In genomic region chr4:8227201-8227770, GRCh38 we compare ENCODE assay signal across 32 cellular contexts. TPM values are rescaled to one million over a fixed set of nuclear protein-coding genes. Genes with fewer than 3 reads are reported as not detected.
DNase-seq lines count a peak whose midpoint lies in the region; ATAC-seq, FAIRE-seq and TF ChIP-seq lines count a peak whose summit lies in the region.
"Had no signal": no experiment of that assay in that cellular context is flagged by ENCODE, and none has a peak within 500 bp of the region (broad histone marks: within the 10 kb centered on the region; RNA-seq: fewer than 3 reads in every experiment).

No MANE protein-coding gene starts in this region.

- POLR2A ChIA-PET in H1 (lab: Charles Lee; ENCODE audit: partially characterized antibody): interaction anchor here (1.5 kb wide), 1 partner anchor 15 kb away, joined by 4 read pairs; no protein-coding TSS in a partner anchor

- H3K79me1 ChIP-seq in H1 (ENCODE audit: low read depth, low read length) (no peaks in the 10 kb centered on the region), neuronal stem cell (ENCODE audit: low read depth, low read length) (peaks cover 3% of the 10 kb centered on the region)

- peak overlapping the region; percentile 32 for H3K18ac ChIP-seq in H1 (ENCODE audit: extremely low read depth, low read length)
- peak overlapping the region; percentile 92 for H3K18ac ChIP-seq in neuronal stem cell (ENCODE audit: low read length)

- H3K27me3 Mint-ChIP-seq in activated naive CD4-positive, alpha-beta T cell treated with anti-CD3 and anti-CD28 coated beads, Interleukin-2, amount 10 ng/mL, durations not matched to agents 7 days and 5 days: peaks cover 4% of the 10 kb centered on the region
- H3K27me3 Mint-ChIP-seq: memory B cell had no signal

- H3K9ac ChIP-seq in BLaER1: peak overlapping the region; percentile 63; the same call in 1 of the 2 replicates
- H3K9ac ChIP-seq in H1 (replicated peaks in 1 of 4; ENCODE audit: extremely low read depth in 1 of 4, low read depth in 3 of 4, low read length in 3 of 4): no peak overlapping the region
- H3K9ac ChIP-seq in neuronal stem cell (ENCODE audit: low read depth, low read length, poor library complexity): peak overlapping the region; percentile 68

- H3K23ac ChIP-seq in H1 (ENCODE audit: insufficient read length) (no peak overlapping the region), neuronal stem cell (ENCODE audit: low read depth, low read length, poor library complexity) (no peak overlapping the region)

- H3K79me2 ChIP-seq in H1 (ENCODE audit: control insufficient read depth in 1 of 2, insufficient read depth in 2 of 2, low read length in 2 of 2): no peaks in the 10 kb centered on the region
- H3K79me2 ChIP-seq: hepatocyte had no signal

- peak overlapping the region; percentile 60; the same call in 1 of the 2 replicates for H2BK5ac ChIP-seq in H1 (ENCODE audit: low read depth, low read length)
- H2BK5ac ChIP-seq in neuronal stem cell (ENCODE audit: low read length): peak overlapping the region; percentile 94

- H2AK5ac ChIP-seq in H1 (ENCODE audit: low read depth, low read length): no peak overlapping the region
- H2AK5ac ChIP-seq in neuronal stem cell (ENCODE audit: low read depth, low read length): peak overlapping the region; percentile 88

- no peak overlapping the region; the same call in 1 of the 2 replicates for H2BK15ac ChIP-seq in H1 (ENCODE audit: low read length)
- H2BK15ac ChIP-seq in neuronal stem cell (ENCODE audit: low read length): peak overlapping the region; percentile 98

- H3K14ac ChIP-seq in H1 (ENCODE audit: insufficient read length): no peak overlapping the region
- H3K14ac ChIP-seq in neuronal stem cell (ENCODE audit: low read length): peak overlapping the region; percentile 95

- H3K4me2 ChIP-seq in BLaER1 (peak overlapping the region; percentile 89), H1 (ENCODE audit: insufficient read depth in 1 of 2, low read depth in 2 of 2, low read length in 2 of 2) (no peak overlapping the region), neuronal stem cell (ENCODE audit: insufficient read depth, low read length, poor library complexity, severe bottlenecking) (no peak overlapping the region)

- CTCF ChIA-PET in H1 (lab: Charles Lee; ENCODE audit: partially characterized antibody): interaction anchor here (0.9 to 5.3 kb wide), 8 partner anchors 10 to 175 kb away, joined by 3 to 27 read pairs (median 6); no protein-coding TSS in a partner anchor
- CTCF ChIA-PET in activated naive CD4-positive, alpha-beta T cell treated with anti-CD3 and anti-CD28 coated beads, Interleukin-2, amount 10 ng/mL, durations not matched to agents 7 days and 5 days (lab: Charles Lee): no interaction called here

- H3K4ac ChIP-seq in H1 (replicated peaks; ENCODE audit: insufficient read length, low read depth, low read length) (peak overlapping the region; percentile 85), neuronal stem cell (ENCODE audit: low read length) (peak overlapping the region; percentile 96)

- no peak overlapping the region for H3K27ac Mint-ChIP-seq in activated naive CD4-positive, alpha-beta T cell treated with anti-CD3 and anti-CD28 coated beads, Interleukin-2, amount 10 ng/mL, durations not matched to agents 7 days and 5 days
- H3K27ac Mint-ChIP-seq: activated T-helper 2 cell treated with anti-CD3 and anti-CD28 coated beads, Interferon-gamma antibody, Interleukin-2, Interleukin-4, amounts not matched to agents 10 μg/mL and 5 μg/mL and 100 μg/mL, durations not matched to agents 14 hours and 24 hours and 36 hours; memory B cell had no signal

- no peak for ATAC-seq in GM19395 (IDR thresholded peaks at IDR 0.05; ENCODE audit: unreplicated experiment)
- ATAC-seq in GM21786 (IDR thresholded peaks at IDR 0.05; ENCODE audit: unreplicated experiment): no peak
- ATAC-seq: activated naive CD4-positive, alpha-beta T cell treated with anti-CD3 and anti-CD28 coated beads, Interleukin-2, amount 50 U/mL, for 72 hours; foreskin keratinocyte had no signal

- H4K20me1 ChIP-seq in BLaER1 (peaks cover 73% of the 10 kb centered on the region), H1 (replicated peaks in 1 of 2; ENCODE audit: control insufficient read depth in 1 of 2, insufficient read depth in 2 of 2, low read length in 2 of 2) (no peaks in the 10 kb centered on the region)

- H3K27me3 ChIP-seq in BLaER1: no peaks in the 10 kb centered on the region
- no peaks in the 10 kb centered on the region for H3K27me3 ChIP-seq in HL-60 (ENCODE audit: insufficient read depth, poor library complexity, severe bottlenecking)
- no peaks in the 10 kb centered on the region; a peak in 1 of 7 replicates for H3K27me3 ChIP-seq in H1 (replicated peaks in 1 of 4; ENCODE audit: control insufficient read depth in 3 of 4, extremely low read depth in 1 of 4, insufficient read depth in 3 of 4, low read length in 3 of 4)
- H3K27me3 ChIP-seq in neuronal stem cell (ENCODE audit: control insufficient read depth in 3 of 3, insufficient read depth in 3 of 3, low read depth in 1 of 3, low read length in 3 of 3): no peaks in the 10 kb centered on the region
- H3K27me3 ChIP-seq: brain microvascular endothelial cell, dorsolateral prefrontal cortex, esophagus squamous epithelium, foreskin keratinocyte, hepatocyte, right lobe of liver, tibial nerve had no signal

- peak in 1 of 2 experiments; percentile 75 for DNase-seq in HL-60 (ENCODE audit: low read depth in 1 of 2, low spot score in 1 of 2)
- DNase-seq in H1 (ENCODE audit: low read depth in 1 of 2, low spot score in 2 of 2): no peak
- DNase-seq in neuronal stem cell (ENCODE audit: low spot score): no peak
- no peak for DNase-seq in activated naive CD4-positive, alpha-beta T cell treated with anti-CD3 and anti-CD28 coated beads, Interleukin-2, amount 10 ng/mL, durations not matched to agents 7 days and 5 days
- DNase-seq in DMS79 (lab: John Stamatoyannopoulos, UW): no peak
- DNase-seq: activated CD4-positive, alpha-beta T cell treated with anti-CD3 and anti-CD28 coated beads, Interleukin-2, amount 50 U/mL, for 48 hours; activated CD8-positive, alpha-beta memory T cell treated with anti-CD3 and anti-CD28 coated beads, Interleukin-2, amount 50 U/mL, for 48 hours; brain microvascular endothelial cell; Caco-2; DMS79 treated with DMSO at 0.1 percent for 48 hours; dorsolateral prefrontal cortex; esophagus squamous epithelium; foreskin keratinocyte; NCI-H146; NCI-H446 treated with DMSO at 0.1 percent for 48 hours; right lobe of liver; RPMI8226; stimulated activated CD4-positive, alpha-beta T cell treated with anti-CD3 and anti-CD28 coated beads, Interleukin-12 subunit alpha, Interleukin-12 subunit beta, amount 100 ng/mL, for 4 hours; stimulated activated CD4-positive, alpha-beta T cell treated with anti-CD3 and anti-CD28 coated beads, Interleukin-2, amount 100 ng/mL, for 48 hours had no signal

- H3K36me3 ChIP-seq in BLaER1 (peaks cover 62% of the 10 kb centered on the region), H1 (ENCODE audit: control insufficient read depth in 2 of 4, insufficient read depth in 4 of 4, low read length in 3 of 4) (no peaks in the 10 kb centered on the region), neuronal stem cell (replicated peaks in 1 of 2; ENCODE audit: control insufficient read depth in 2 of 2, insufficient read depth in 2 of 2, low read length in 2 of 2) (no peaks in the 10 kb centered on the region)

- H3K27ac ChIP-seq in BLaER1: peak overlapping the region; percentile 85
- peak overlapping the region; percentile 57 for H3K27ac ChIP-seq in HL-60 (replicated peaks)
- H3K27ac ChIP-seq in H1 (ENCODE audit: low read depth, low read length): no peak overlapping the region
- H3K27ac ChIP-seq in neuronal stem cell (replicated peaks; ENCODE audit: low read length): no peak overlapping the region
- H3K27ac ChIP-seq: brain microvascular endothelial cell, SK-N-MC, tibial nerve had no signal

- peak overlapping the region; percentile 86; the same call in 1 of the 2 replicates for H2BK20ac ChIP-seq in H1 (ENCODE audit: low read length)

- no peak overlapping the region for H3K4me3 Mint-ChIP-seq in activated naive CD4-positive, alpha-beta T cell treated with anti-CD3 and anti-CD28 coated beads, Interleukin-2, amount 10 ng/mL, durations not matched to agents 7 days and 5 days
- H3K4me3 Mint-ChIP-seq: memory B cell, neural crest cell had no signal

- TF ChIP-seq CTCF in HL-60 (IDR thresholded peaks at IDR 0.05; ENCODE audit: insufficient read depth, low read length) (no peak), H1 (IDR thresholded peaks at IDR 0.05; ENCODE audit: control extremely low read depth in 1 of 3, insufficient read depth in 1 of 3, low read depth in 1 of 3, low read length in 3 of 3) (no peak)

- H3K56ac ChIP-seq in H1 (replicated peaks; ENCODE audit: insufficient read length, low read depth, low read length): no peak overlapping the region

- H2BK120ac ChIP-seq in H1 (replicated peaks; ENCODE audit: low read depth, low read length) (peak overlapping the region; percentile 87), neuronal stem cell (ENCODE audit: low read depth, low read length) (peak overlapping the region; percentile 81)

- H4K91ac ChIP-seq in H1 (replicated peaks; ENCODE audit: insufficient read length, low read length) (peak overlapping the region; percentile 83), neuronal stem cell (ENCODE audit: low read depth, low read length, poor library complexity) (no peak overlapping the region)

- no peak overlapping the region for H4K5ac ChIP-seq in H1 (ENCODE audit: insufficient read length, low read depth, low read length)

- H3K9me3 Mint-ChIP-seq in activated naive CD4-positive, alpha-beta T cell treated with anti-CD3 and anti-CD28 coated beads, Interleukin-2, amount 10 ng/mL, durations not matched to agents 7 days and 5 days: no peaks in the 10 kb centered on the region
- H3K9me3 Mint-ChIP-seq: activated naive CD4-positive, alpha-beta T cell treated with anti-CD3 and anti-CD28 coated beads, Interleukin-2, amount 50 U/mL, for 72 hours; activated T-helper 2 cell treated with anti-CD3 and anti-CD28 coated beads, Interferon-gamma antibody, Interleukin-2, Interleukin-4, amounts not matched to agents 10 μg/mL and 5 μg/mL and 100 μg/mL, durations not matched to agents 14 hours and 24 hours and 36 hours; memory B cell; neural crest cell had no signal

- H4K8ac ChIP-seq in H1 (ENCODE audit: extremely low read depth, insufficient read depth, low read length): peak overlapping the region; percentile 25; the same call in 1 of the 2 replicates
- H4K8ac ChIP-seq in neuronal stem cell (ENCODE audit: low read depth, low read length): peak overlapping the region; percentile 48

- H3K4me1 ChIP-seq in BLaER1: peaks cover 81% of the 10 kb centered on the region
- peaks cover 6 to 17% (median 11%) of the 10 kb centered on the region in 4 experiments for H3K4me1 ChIP-seq in H1 (replicated peaks in 1 of 4; ENCODE audit: control insufficient read depth in 3 of 4, insufficient read depth in 4 of 4, low read length in 3 of 4)
- H3K4me1 ChIP-seq in neuronal stem cell (ENCODE audit: control insufficient read depth in 2 of 2, insufficient read depth in 1 of 2, low read depth in 1 of 2, low read length in 2 of 2): peaks cover 14 to 21% of the 10 kb centered on the region in 2 donors
- H3K4me1 ChIP-seq: foreskin keratinocyte had no signal

- TF ChIP-seq EP300 in H1 (IDR thresholded peaks at IDR 0.05; ENCODE audit: borderline replicate concordance in 1 of 2, low read depth in 2 of 2, low read length in 2 of 2): no peak

- peaks cover 42% of the 10 kb centered on the region for H3K4me1 Mint-ChIP-seq in activated naive CD4-positive, alpha-beta T cell treated with anti-CD3 and anti-CD28 coated beads, Interleukin-2, amount 10 ng/mL, durations not matched to agents 7 days and 5 days

- H2BK12ac ChIP-seq in H1 (ENCODE audit: low read depth, low read length) (0 out of 2 replicates have a peak overlapping the region, but pooled peaks have one; percentile 62), neuronal stem cell (ENCODE audit: low read length) (peak overlapping the region; percentile 82)

- peaks cover 10% of the 10 kb centered on the region for H3K36me3 Mint-ChIP-seq in activated naive CD4-positive, alpha-beta T cell treated with anti-CD3 and anti-CD28 coated beads, Interleukin-2, amount 10 ng/mL, durations not matched to agents 7 days and 5 days

- peak overlapping the region; percentile 38; the same call in 1 of the 2 replicates for H3K4me3 ChIP-seq in BLaER1
- no peak overlapping the region for H3K4me3 ChIP-seq in HL-60 (replicated peaks; ENCODE audit: insufficient read depth, low read length)
- H3K4me3 ChIP-seq in H1 (ENCODE audit: extremely low read depth in 1 of 4, insufficient read depth in 2 of 4, low read depth in 3 of 4, low read length in 4 of 4): no peak overlapping the region
- H3K4me3 ChIP-seq in neuronal stem cell (ENCODE audit: low read length in 2 of 2): no peak overlapping the region
- H3K4me3 ChIP-seq: dorsolateral prefrontal cortex, esophagus squamous epithelium, hepatocyte, right lobe of liver, SK-N-MC, tibial nerve had no signal

- no peak for TF ChIP-seq RAD21 in H1 (IDR thresholded peaks at IDR 0.05 in 1 of 2, conservative IDR thresholded peaks at IDR 0.05 in 1 of 2; ENCODE audit: low read depth in 2 of 2, low read length in 2 of 2)

- no peak overlapping the region for H2AFZ ChIP-seq in H1 (ENCODE audit: low read length)
- no peak overlapping the region for H2AFZ ChIP-seq in neuronal stem cell (ENCODE audit: low read length)
- H2AFZ ChIP-seq: hepatocyte had no signal

- H3K23me2 ChIP-seq in H1 (ENCODE audit: low read depth, low read length): no peaks in the 10 kb centered on the region; the same call in 1 of the 2 replicates

- H3K9me3 ChIP-seq in BLaER1: no peaks in the 10 kb centered on the region
- H3K9me3 ChIP-seq in H1 (ENCODE audit: insufficient read depth in 2 of 2, low read depth in 1 of 2, low read length in 1 of 2): no peaks in the 10 kb centered on the region
- no peaks in the 10 kb centered on the region for H3K9me3 ChIP-seq in neuronal stem cell (replicated peaks in 1 of 2; ENCODE audit: control insufficient read depth in 2 of 2, insufficient read depth in 1 of 2, low read depth in 1 of 2, low read length in 2 of 2)
- H3K9me3 ChIP-seq: Caco-2, esophagus squamous epithelium, right lobe of liver, tibial nerve had no signal

- no peak for FAIRE-seq in H1 (lab: Jason Lieb, UNC)
- FAIRE-seq: endometrium, TTC549 had no signal

- TF ChIP-seq POLR2A in H1 (IDR thresholded peaks at IDR 0.05; ENCODE audit: control extremely low read depth in 1 of 2, low read depth in 2 of 2, low read length in 2 of 2): no peak

- 90% methylated on average over 27 of the region's 31 CpGs; no CpG with 5 or more reads in 1 of the 2 experiments for WGBS in H1 (ENCODE audit: extremely low coverage in 1 of 2, insufficient coverage in 1 of 2, insufficient read length in 1 of 2, insufficient replicate concordance in 2 of 2, low coverage in 1 of 2, low lambda C conversion rate in 2 of 2, missing lambda C conversion rate in 1 of 2), 2 experiments
- no CpG with 5 or more reads among the region's 31 CpGs for WGBS in neuronal stem cell (ENCODE audit: extremely low coverage in 2 of 2, insufficient read length in 2 of 2, insufficient replicate concordance in 1 of 2), 2 donors

RNA-seq across cellular contexts. Expression of gene SH3TC1, which starts 28.2 kb away (rescaled TPM):
- 0.29 TPM in 1 of 2 replicates, not detected in the other for total RNA-seq in H1 (2021; fragmentation: NEBNext Ultra II Directional; extraction: Animal tissue kit (Norgen Biotek cat#: 25700))
- polyA plus RNA-seq in H1 (2011; rRNA removed): 0.13 and 0.15 TPM in 2 replicates
- 0.14 TPM for polyA plus RNA-seq in H1 (2011; cell fraction: cytosol; rRNA removed)
- polyA plus RNA-seq in H1 (2011; cell fraction: nucleus; rRNA removed): 0.29 TPM
- polyA plus RNA-seq in H1 (2012, experiment 1 of 2): 0.08 to 0.36 TPM (median 0.14 TPM) in 4 replicates
- polyA plus RNA-seq in H1 (2012, experiment 2 of 2): 0.22 TPM
- 0.16 TPM for polyA plus RNA-seq in H1 (2013, experiment 1 of 2)
- polyA plus RNA-seq in H1 (2013, experiment 2 of 2): 0.07 TPM
- polyA minus RNA-seq in H1 (2011; rRNA and poly(A)+ RNA removed): 0.13 and 0.71 TPM in 2 replicates
- not detected for polyA minus RNA-seq in H1 (2011; cell fraction: cytosol; rRNA and poly(A)+ RNA removed)
- 0.30 TPM for polyA minus RNA-seq in H1 (2011; cell fraction: nucleus; rRNA and poly(A)+ RNA removed)
- 0.13 TPM for polyA plus RNA-seq in neuronal stem cell (2013, experiment 1 of 2)
- 0.08 TPM for polyA plus RNA-seq in neuronal stem cell (2013, experiment 2 of 2)

RNA-seq across cellular contexts. Expression of gene HTRA3, which starts 42.3 kb away (rescaled TPM):
- 2.9 and 3.2 TPM in 2 replicates for total RNA-seq in H1 (2021; fragmentation: NEBNext Ultra II Directional; extraction: Animal tissue kit (Norgen Biotek cat#: 25700))
- 4.5 and 5.8 TPM in 2 replicates for polyA plus RNA-seq in H1 (2011; rRNA removed)
- polyA plus RNA-seq in H1 (2011; cell fraction: cytosol; rRNA removed): 3.3 TPM
- polyA plus RNA-seq in H1 (2011; cell fraction: nucleus; rRNA removed): 3.1 TPM
- polyA plus RNA-seq in H1 (2012, experiment 1 of 2): 2.8 to 5.6 TPM (median 4.0 TPM) in 4 replicates
- 3.3 TPM for polyA plus RNA-seq in H1 (2012, experiment 2 of 2)
- 3.4 TPM for polyA plus RNA-seq in H1 (2013, experiment 1 of 2)
- 3.3 TPM for polyA plus RNA-seq in H1 (2013, experiment 2 of 2)
- polyA minus RNA-seq in H1 (2011; rRNA and poly(A)+ RNA removed): 1.1 and 1.2 TPM in 2 replicates
- polyA minus RNA-seq in H1 (2011; cell fraction: cytosol; rRNA and poly(A)+ RNA removed): 1.2 TPM
- polyA minus RNA-seq in H1 (2011; cell fraction: nucleus; rRNA and poly(A)+ RNA removed): 1.3 TPM
- 2.9 TPM for polyA plus RNA-seq in neuronal stem cell (2013, experiment 1 of 2)
- polyA plus RNA-seq in neuronal stem cell (2013, experiment 2 of 2): 2.8 TPM
- total RNA-seq: activated naive CD4-positive, alpha-beta T cell treated with anti-CD3 and anti-CD28 coated beads, Interleukin-2, amount 50 U/mL, for 72 hours; foreskin keratinocyte; T-helper 1 cell treated with Interleukin-12 subunit alpha and Interleukin-12 subunit beta and Interleukin-4 antibody, amounts not matched to agents 30 ng/mL and 1 ng/mL, for 36 hours had no signal
- polyA plus RNA-seq: foreskin keratinocyte had no signal

Comparison
In these comparisons a context has a peak if more than half of its experiments do, and no peak if none do; other contexts are left out.
1. H3K27ac ChIP-seq: peak in BLaER1 (single experiment) and HL-60 (single experiment); none in H1 (single experiment) and neuronal stem cell (single experiment).
2. H3K9ac ChIP-seq: peak in BLaER1 (single experiment) and neuronal stem cell (single experiment); none in H1 (0 of 4).